In the genomic region with DNA sequence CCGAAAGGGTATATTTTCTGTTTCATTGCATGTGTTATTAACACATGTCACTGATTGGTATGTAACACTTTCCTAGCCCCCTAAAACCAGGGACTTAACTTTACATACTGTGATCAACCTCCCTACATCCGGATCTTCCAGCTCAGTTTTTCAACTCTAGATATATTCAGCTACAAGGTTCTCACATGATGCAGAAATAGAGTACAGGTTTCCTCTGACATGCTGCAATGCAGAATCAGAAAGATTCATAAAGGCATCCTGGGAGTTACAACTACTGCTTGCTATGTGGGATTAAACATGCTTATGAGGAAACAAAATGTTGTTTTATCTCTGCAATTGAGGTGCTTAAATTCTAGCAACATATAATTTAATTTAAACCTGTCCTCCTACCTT, we compare ENCODE assay signal across 31 cellular contexts. TPM values are rescaled to one million over a fixed set of nuclear protein-coding genes. Genes with fewer than 3 reads are reported as not detected.
A peak's percentile ranks its signal among the peaks of the same experiment; 100 is the strongest.
DNase-seq lines count a peak whose midpoint lies in the region; ATAC-seq and TF ChIP-seq lines count a peak whose summit lies in the region.
"Had no signal": no experiment of that assay in that cellular context is flagged by ENCODE, and none has a peak within 500 bp of the region (broad histone marks: within the 10 kb centered on the region; RNA-seq: fewer than 3 reads in every experiment).

No MANE protein-coding gene starts in this region.

- ATAC-seq in activated CD4-positive, alpha-beta T cell treated with anti-CD3 and anti-CD28 coated beads for 36 hours = no peak
- no peak for ATAC-seq in CD4-positive, alpha-beta T cell (ENCODE audit: poor library complexity)
- ATAC-seq in T-cell (replicated peaks in 1 of 4) (no peak), memory B cell (ENCODE audit: low read depth) (no peak), GM19328 (IDR thresholded peaks at IDR 0.05; ENCODE audit: unreplicated experiment) (no peak)
- ATAC-seq: esophagus mucosa; heart left ventricle; lower lobe of right lung; stimulated activated naive B cell treated with anti-CD40 and anti-IgM and Interleukin-4, amounts not matched to agents 10 μg/mL and 1 μg/mL and 100 μg/mL, for 72 hours had no signal

- peaks cover 21% of the 10 kb centered on the region for H3K36me3 Mint-ChIP-seq in activated CD4-positive, alpha-beta T cell treated with anti-CD3 and anti-CD28 coated beads for 36 hours (ENCODE audit: low read depth)
- H3K36me3 Mint-ChIP-seq in CD4-positive, alpha-beta T cell (ENCODE audit: low read depth) = peaks cover 34% of the 10 kb centered on the region
- H3K36me3 Mint-ChIP-seq in T-cell (peaks cover 16% of the 10 kb centered on the region), memory B cell (peaks cover 9% of the 10 kb centered on the region)

- H3K27me3 Mint-ChIP-seq in activated CD4-positive, alpha-beta T cell treated with anti-CD3 and anti-CD28 coated beads for 36 hours = no peaks in the 10 kb centered on the region
- no peaks in the 10 kb centered on the region for H3K27me3 Mint-ChIP-seq in CD4-positive, alpha-beta T cell
- H3K27me3 Mint-ChIP-seq in T-cell = no peaks in the 10 kb centered on the region
- H3K27me3 Mint-ChIP-seq in memory B cell = no peaks in the 10 kb centered on the region
- H3K27me3 Mint-ChIP-seq: activated B cell treated with CpG ODN at 0.5 μM for 24 hours; CD4-positive, CD25-positive, alpha-beta regulatory T cell; stimulated activated naive B cell treated with anti-CD40 and anti-IgM and Interleukin-4, amounts not matched to agents 10 μg/mL and 1 μg/mL and 100 μg/mL, for 72 hours had no signal

- CTCF ChIA-PET in activated CD4-positive, alpha-beta T cell treated with anti-CD3 and anti-CD28 coated beads for 36 hours (lab: Charles Lee) = interaction anchor here (0.9 to 2.8 kb wide), 3 partner anchors 10 to 21 kb away, joined by 3 to 10 read pairs (median 4); no protein-coding TSS in a partner anchor
- CTCF ChIA-PET in CD4-positive, alpha-beta T cell (lab: Charles Lee) = no interaction called here
- CTCF ChIA-PET in T-cell (lab: Charles Lee) = no interaction called here

- no peak for DNase-seq in activated CD4-positive, alpha-beta T cell treated with anti-CD3 and anti-CD28 coated beads for 36 hours
- DNase-seq in activated CD4-positive, alpha-beta T cell treated with anti-CD3 and anti-CD28 coated beads for 4 hours = no peak
- DNase-seq in CD4-positive, alpha-beta T cell = no peak
- DNase-seq in T-cell = no peak
- DNase-seq in memory B cell (ENCODE audit: low spot score in 2 of 2) = no peak
- DNase-seq in COLO668 (lab: John Stamatoyannopoulos, UW; ENCODE audit: unreplicated experiment) = no peak
- no peak for DNase-seq in activated naive CD4-positive, alpha-beta T cell (lab: John Stamatoyannopoulos, UW)
- DNase-seq: activated B cell treated with CpG ODN at 0.5 μM for 24 hours; activated CD4-positive, alpha-beta T cell treated with anti-CD3 and anti-CD28 coated beads, Interleukin-2, amount 50 U/mL, for 48 hours; activated gamma-delta T cell treated with Interleukin-2 at 50 U/mL for 16 hours; amygdala; CD4-positive, CD25-positive, alpha-beta regulatory T cell; colonic mucosa; EL; foreskin fibroblast; GOT3; heart left ventricle; lower lobe of right lung; NCI-H1092 treated with DMSO at 0.1 percent for 48 hours; NCI-H187 treated with DMSO at 0.1 percent for 48 hours; NCI-H524 treated with DMSO at 0.1 percent for 48 hours; PC-9; SHP77; spleen; stimulated activated naive B cell treated with anti-CD40 and anti-IgM and Interleukin-4, amounts not matched to agents 10 μg/mL and 1 μg/mL and 100 μg/mL, for 72 hours; T1000 had no signal

- POLR2A ChIA-PET in activated CD4-positive, alpha-beta T cell treated with anti-CD3 and anti-CD28 coated beads for 36 hours (lab: Charles Lee) = interaction anchor here (0.6 to 0.7 kb wide), 2 partner anchors 204 to 210 kb away, joined by 3 read pairs; no protein-coding TSS in a partner anchor
- POLR2A ChIA-PET in CD4-positive, alpha-beta T cell (lab: Charles Lee) = no interaction called here
- POLR2A ChIA-PET in T-cell (lab: Charles Lee) = interaction anchor here in 1 of 2 donors (1.0 kb wide), 1 partner anchor 10 kb away, joined by 4 read pairs; no protein-coding TSS in a partner anchor

- intact Hi-C loops in activated CD4-positive, alpha-beta T cell treated with anti-CD3 and anti-CD28 coated beads for 36 hours (cut with DNase I, micrococcal nuclease) = no loop called here
- intact Hi-C loops in CD4-positive, alpha-beta T cell (cut with DNase I, micrococcal nuclease) = no loop called here

- H3K9me3 Mint-ChIP-seq in activated CD4-positive, alpha-beta T cell treated with anti-CD3 and anti-CD28 coated beads for 36 hours (ENCODE audit: low read depth) = no peaks in the 10 kb centered on the region
- no peaks in the 10 kb centered on the region for H3K9me3 Mint-ChIP-seq in CD4-positive, alpha-beta T cell
- H3K9me3 Mint-ChIP-seq in T-cell (no peaks in the 10 kb centered on the region), memory B cell (no peaks in the 10 kb centered on the region)
- H3K9me3 Mint-ChIP-seq: activated B cell treated with CpG ODN at 0.5 μM for 24 hours; stimulated activated naive B cell treated with anti-CD40 and anti-IgM and Interleukin-4, amounts not matched to agents 10 μg/mL and 1 μg/mL and 100 μg/mL, for 72 hours had no signal

- no peaks in the 10 kb centered on the region for H3K27me3 ChIP-seq in CD4-positive, alpha-beta T cell (ENCODE audit: control insufficient read depth, insufficient read depth, low read length)
- H3K27me3 ChIP-seq: colonic mucosa, heart left ventricle, neural progenitor cell, right atrium auricular region, spleen had no signal

- TF ChIP-seq CTCF in CD4-positive, alpha-beta T cell (IDR thresholded peaks at IDR 0.05) = no peak

- peaks cover 79% of the 10 kb centered on the region for H3K4me1 Mint-ChIP-seq in activated CD4-positive, alpha-beta T cell treated with anti-CD3 and anti-CD28 coated beads for 36 hours
- H3K4me1 Mint-ChIP-seq in CD4-positive, alpha-beta T cell (ENCODE audit: low read depth) = peaks cover 90% of the 10 kb centered on the region
- H3K4me1 Mint-ChIP-seq in T-cell (peaks cover 81 to 86% (median 85%) of the 10 kb centered on the region in 3 donors), memory B cell (peaks cover 39% of the 10 kb centered on the region)

- H3K4me3 Mint-ChIP-seq in activated CD4-positive, alpha-beta T cell treated with anti-CD3 and anti-CD28 coated beads for 36 hours = no peak overlapping the region
- H3K4me3 Mint-ChIP-seq in CD4-positive, alpha-beta T cell = no peak overlapping the region
- H3K4me3 Mint-ChIP-seq in T-cell = peak overlapping the region in 1 of 3 donors; percentile 1
- no peak overlapping the region for H3K4me3 Mint-ChIP-seq in memory B cell
- H3K4me3 Mint-ChIP-seq: activated B cell treated with CpG ODN at 0.5 μM for 24 hours; neural progenitor cell; stimulated activated naive B cell treated with anti-CD40 and anti-IgM and Interleukin-4, amounts not matched to agents 10 μg/mL and 1 μg/mL and 100 μg/mL, for 72 hours had no signal

- no peaks in the 10 kb centered on the region for H3K9me3 ChIP-seq in CD4-positive, alpha-beta T cell (ENCODE audit: control insufficient read depth, low read length)
- H3K9me3 ChIP-seq: colonic mucosa, heart left ventricle, lower lobe of right lung, right atrium auricular region, spleen had no signal

- peak overlapping the region; percentile 3 for H3K27ac Mint-ChIP-seq in activated CD4-positive, alpha-beta T cell treated with anti-CD3 and anti-CD28 coated beads for 36 hours
- H3K27ac Mint-ChIP-seq in CD4-positive, alpha-beta T cell = peak overlapping the region; percentile 40
- H3K27ac Mint-ChIP-seq in T-cell (peak overlapping the region; percentile 3 to 16), memory B cell (peak overlapping the region; percentile 36)
- H3K27ac Mint-ChIP-seq: neural progenitor cell; stimulated activated naive B cell treated with anti-CD40 and anti-IgM and Interleukin-4, amounts not matched to agents 10 μg/mL and 1 μg/mL and 100 μg/mL, for 72 hours had no signal

- no peak overlapping the region for H3K27ac ChIP-seq in CD4-positive, alpha-beta T cell (ENCODE audit: low read depth, low read length)
- H3K27ac ChIP-seq: 22Rv1, colonic mucosa, heart left ventricle, lower lobe of right lung, PC-9, right atrium auricular region, spleen had no signal

RNA-seq across cellular contexts. Expression of gene FBXO11, which starts 14.0 kb away (rescaled TPM):
- total RNA-seq in activated CD4-positive, alpha-beta T cell treated with anti-CD3 and anti-CD28 coated beads for 36 hours = 10 to 100 TPM; 33.0 to 40.3 TPM
- 100 to 1,000 TPM; 121 to 126 TPM for total RNA-seq in CD4-positive, alpha-beta T cell
- total RNA-seq in T-cell = 10 to 100 TPM; 70.2 to 90.0 (median 74.6) TPM
